29 cellular contexts compared by ENCODE assay signal in genomic region chr5:180622910-180623309, GRCh38. TPM values are rescaled to one million over a fixed set of nuclear protein-coding genes. Genes with fewer than 3 reads are reported as not detected.
"Had no signal": no experiment of that assay in that cellular context is flagged by ENCODE, and none has a peak within 500 bp of the region (broad histone marks: within the 10 kb centered on the region; RNA-seq: fewer than 3 reads in every experiment).

No MANE protein-coding gene starts in this region.

- H3K36me3 ChIP-seq: adrenal gland, ascending aorta, brain microvascular endothelial cell, right lobe of liver, thyroid gland, WERI-Rb-1 had no signal

- H3K27ac ChIP-seq: ascending aorta, brain microvascular endothelial cell, parathyroid adenoma, right lobe of liver, thyroid gland, WERI-Rb-1 had no signal

- H3K9me3 Mint-ChIP-seq: nephron progenitor cell; stimulated activated naive B cell treated with anti-CD40 and anti-IgM and Interleukin-4, amounts not matched to agents 10 μg/mL and 1 μg/mL and 100 μg/mL, for 72 hours; T-cell; T-helper 2 cell treated with Interferon-gamma antibody and Interleukin-4, amounts not matched to agents 5 μg/mL and 100 μg/mL, for 36 hours had no signal

- H3K4me1 ChIP-seq: adrenal gland, ascending aorta, parathyroid adenoma, right lobe of liver had no signal

- H3K4me2 ChIP-seq: smooth muscle cell had no signal

- H3K4me3 ChIP-seq: adrenal gland, ascending aorta, right lobe of liver, smooth muscle cell, thyroid gland had no signal

- H3K4me3 Mint-ChIP-seq: nephron progenitor cell; stimulated activated naive B cell treated with anti-CD40 and anti-IgM and Interleukin-4, amounts not matched to agents 10 μg/mL and 1 μg/mL and 100 μg/mL, for 72 hours; T-helper 2 cell treated with Interferon-gamma antibody and Interleukin-4, amounts not matched to agents 5 μg/mL and 100 μg/mL, for 36 hours had no signal

- ATAC-seq: SK-N-SH treated with all-trans-retinoic acid at 6 μM for 48 hours; stimulated activated naive B cell treated with anti-CD40 and anti-IgM and Interleukin-4, amounts not matched to agents 10 μg/mL and 1 μg/mL and 100 μg/mL, for 72 hours; T-cell had no signal

- H3K9me3 ChIP-seq: adrenal gland, ascending aorta, right lobe of liver, thyroid gland had no signal

- H3K36me3 Mint-ChIP-seq: stimulated activated naive B cell treated with anti-CD40 and anti-IgM and Interleukin-4, amounts not matched to agents 10 μg/mL and 1 μg/mL and 100 μg/mL, for 72 hours; T-cell had no signal

- H3K27me3 Mint-ChIP-seq: T-cell had no signal

- H3K9ac ChIP-seq: parathyroid adenoma had no signal

- H3K79me2 ChIP-seq: parathyroid adenoma had no signal

- H3K27ac Mint-ChIP-seq: nephron progenitor cell; stimulated activated naive B cell treated with anti-CD40 and anti-IgM and Interleukin-4, amounts not matched to agents 10 μg/mL and 1 μg/mL and 100 μg/mL, for 72 hours; T-cell; T-helper 2 cell treated with Interferon-gamma antibody and Interleukin-4, amounts not matched to agents 5 μg/mL and 100 μg/mL, for 36 hours had no signal

- DNase-seq: activated CD4-positive, alpha-beta T cell treated with anti-CD3 and anti-CD28 coated beads for 1 hour; activated CD8-positive, alpha-beta memory T cell treated with anti-CD3 and anti-CD28 coated beads, Interleukin-2, amount 50 U/mL, for 48 hours; activated naive CD4-positive, alpha-beta T cell treated with Interleukin-2 at 50 U/mL for 16 hours; activated T-cell treated with anti-CD3 and anti-CD28 coated beads, Interleukin-2, amount 50 U/mL, for 48 hours; brain microvascular endothelial cell; caudate nucleus; effector CD8-positive, alpha-beta T cell; glutamatergic neuron; mesenchymal stem cell; nephron progenitor cell; nucleus accumbens; right lobe of liver; stimulated activated CD4-positive, alpha-beta T cell treated with anti-CD3 and anti-CD28 coated beads, Interleukin-2, amount 100 ng/mL, for 48 hours; stimulated activated CD8-positive, alpha-beta memory T cell treated with anti-CD3 and anti-CD28 coated beads, Interleukin-4, amount 100 ng/mL, for 48 hours; stimulated activated naive B cell treated with anti-CD40 and anti-IgM and Interleukin-4, amounts not matched to agents 10 μg/mL and 1 μg/mL and 100 μg/mL, for 72 hours; substantia nigra; T-cell; WERI-Rb-1 had no signal

- H2AFZ ChIP-seq: parathyroid adenoma had no signal

- H3K27me3 ChIP-seq: ascending aorta, brain microvascular endothelial cell, right lobe of liver, thyroid gland had no signal

RNA-seq across cellular contexts. Expression of gene FLT4, which starts 26.5 kb away (rescaled TPM):
- total RNA-seq: smooth muscle cell had no signal
- polyA plus RNA-seq: smooth muscle cell had no signal

RNA-seq across cellular contexts. Expression of gene SCGB3A1, which starts 31.6 kb away (rescaled TPM):
- total RNA-seq: ascending aorta, frontal cortex, mononuclear cell, myocyte, pulmonary artery endothelial cell, smooth muscle cell had no signal
- polyA plus RNA-seq: smooth muscle cell had no signal
